ENCODE assay signal across 27 cellular contexts in genomic region chr3:78827618-78828017, GRCh38.
"Had no signal": no experiment of that assay in that cellular context is flagged by ENCODE, and none has a peak within 500 bp of the region (broad histone marks: within the 10 kb centered on the region; RNA-seq: fewer than 3 reads in every experiment).

No MANE protein-coding gene starts in this region.

- H3K27ac ChIP-seq: stomach, suprapubic skin, testis, thoracic aorta, thyroid gland, tibial artery, tibial nerve, transverse colon, upper lobe of left lung, upper lobe of right lung, uterus, vagina had no signal

- H3K4me3 ChIP-seq: stomach, suprapubic skin, testis, thoracic aorta, thyroid gland, tibial artery, tibial nerve, transverse colon, upper lobe of left lung, upper lobe of right lung, uterus, vagina had no signal

- H3K36me3 ChIP-seq: stomach, suprapubic skin, thoracic aorta, thyroid gland, tibial artery, tibial nerve, transverse colon, upper lobe of left lung, upper lobe of right lung, uterus, vagina had no signal

- FAIRE-seq: urothelium cell line had no signal

- H3K4me1 ChIP-seq: stomach, testis, thyroid gland, tibial artery, transverse colon, upper lobe of right lung, uterus had no signal

- H3K27me3 ChIP-seq: stomach, suprapubic skin, testis, thyroid gland, tibial artery, tibial nerve, transverse colon, upper lobe of left lung, upper lobe of right lung, uterus, vagina had no signal

- ATAC-seq: stimulated activated effector memory CD8-positive, alpha-beta T cell treated with anti-CD3 and anti-CD28 coated beads, Interleukin-12 subunit alpha, Interleukin-12 subunit beta, amount 100 ng/mL, for 72 hours; stimulated activated memory B cell treated with anti-CD40 and anti-IgM and Interleukin-4, amounts not matched to agents 10 μg/mL and 1 μg/mL and 100 μg/mL, for 72 hours; stimulated activated naive B cell treated with anti-CD40 and anti-IgM and Interleukin-4, amounts not matched to agents 10 μg/mL and 1 μg/mL and 100 μg/mL, for 72 hours; stimulated activated naive CD8-positive, alpha-beta T cell treated with anti-CD3 and anti-CD28 coated beads, Interleukin-15, amount 100 ng/mL, for 72 hours; stimulated activated naive CD8-positive, alpha-beta T cell treated with anti-CD3 and anti-CD28 coated beads, Interleukin-15, Interleukin-2, amounts not matched to agents 100 U/mL and 50 U/mL, for 24 hours; upper lobe of right lung had no signal

- H3K9me3 ChIP-seq: stomach, suprapubic skin, testis, thoracic aorta, thyroid gland, tibial artery, tibial nerve, transverse colon, upper lobe of left lung, upper lobe of right lung, uterus, vagina had no signal

- DNase-seq: stimulated activated CD4-positive, alpha-beta T cell treated with anti-CD3 and anti-CD28 coated beads, Interleukin-2, amount 100 ng/mL, for 48 hours; stimulated activated CD4-positive, alpha-beta T cell treated with anti-CD3 and anti-CD28 coated beads, Interleukin-4, amount 100 ng/mL, for 1 hour; stimulated activated CD4-positive, alpha-beta T cell treated with anti-CD3 and anti-CD28 coated beads, Interleukin-4, amount 100 ng/mL, for 24 hours; stimulated activated CD4-positive, alpha-beta T cell treated with anti-CD3 and anti-CD28 coated beads, Interleukin-4, amount 100 ng/mL, for 4 hours; stimulated activated CD8-positive, alpha-beta memory T cell treated with anti-CD3 and anti-CD28 coated beads, Interleukin-4, amount 100 ng/mL, for 48 hours; stimulated activated naive B cell treated with anti-CD40 and anti-IgM and Interleukin-4, amounts not matched to agents 10 μg/mL and 1 μg/mL and 100 μg/mL, for 72 hours; stimulated activated naive CD4-positive, alpha-beta T cell; stimulated activated naive CD4-positive, alpha-beta T cell treated with Interleukin-2 at 50 U/mL for 16 hours; stimulated activated naive CD8-positive, alpha-beta T cell treated with anti-CD3 and anti-CD28 coated beads, Interleukin-15, amount 100 ng/mL, for 72 hours; stimulated activated naive CD8-positive, alpha-beta T cell treated with anti-CD3 and anti-CD28 coated beads, Interleukin-15, Interleukin-2, amounts not matched to agents 100 U/mL and 50 U/mL, for 24 hours; stomach; substantia nigra; testis; thyroid gland; tibial artery; transverse colon; trophoblast cell; upper lobe of left lung; upper lobe of right lung; uterus had no signal
